In the genomic region with DNA sequence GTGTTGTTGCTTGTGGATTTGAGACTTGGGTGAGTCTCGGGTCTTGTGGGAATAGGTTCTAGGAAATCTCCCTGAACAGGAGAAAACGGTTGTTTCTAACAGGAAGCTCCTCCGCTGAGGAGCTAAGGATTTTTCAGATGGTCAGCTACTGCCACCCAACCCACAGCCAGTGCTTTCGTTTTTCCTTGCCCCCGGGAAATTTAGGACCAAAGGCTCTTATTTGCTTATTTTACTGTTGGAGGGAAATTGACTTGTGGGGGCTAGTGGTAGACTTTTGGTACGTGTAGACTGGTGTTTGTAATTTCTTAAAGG, we compare ENCODE assay signal across 8 cellular contexts. TPM values are rescaled to one million over a fixed set of nuclear protein-coding genes. Genes with fewer than 3 reads are reported as not detected.
DNase-seq lines count a peak whose midpoint lies in the region; ATAC-seq and TF ChIP-seq lines count a peak whose summit lies in the region.

No MANE protein-coding gene starts in this region.

- no peaks in the 10 kb centered on the region for H3K9me3 ChIP-seq in body of pancreas

- peaks cover 15% of the 10 kb centered on the region for H3K4me1 Mint-ChIP-seq in activated naive CD4-positive, alpha-beta T cell treated with anti-CD3 and anti-CD28 coated beads for 36 hours (ENCODE audit: low read depth)
- peaks cover 10% of the 10 kb centered on the region for H3K4me1 Mint-ChIP-seq in stimulated activated memory B cell treated with anti-CD40 and anti-IgM and Interleukin-4, amounts not matched to agents 10 μg/mL and 1 μg/mL and 100 μg/mL, for 72 hours

- H3K27me3 Mint-ChIP-seq in activated naive CD4-positive, alpha-beta T cell treated with anti-CD3 and anti-CD28 coated beads for 36 hours (ENCODE audit: low read depth), result peaks cover 40% of the 10 kb centered on the region
- H3K27me3 Mint-ChIP-seq in stimulated activated memory B cell treated with anti-CD40 and anti-IgM and Interleukin-4, amounts not matched to agents 10 μg/mL and 1 μg/mL and 100 μg/mL, for 72 hours, result no peaks in the 10 kb centered on the region

- TF ChIP-seq POLR2A in body of pancreas (IDR thresholded peaks at IDR 0.05), result no peak

- peak; percentile 13 for ATAC-seq in body of pancreas
- ATAC-seq in stimulated activated memory B cell treated with anti-CD40 and anti-IgM and Interleukin-4, amounts not matched to agents 10 μg/mL and 1 μg/mL and 100 μg/mL, for 72 hours, result no peak

- no peak for DNase-seq in activated naive CD4-positive, alpha-beta T cell treated with anti-CD3 and anti-CD28 coated beads for 36 hours
- DNase-seq in activated naive CD4-positive, alpha-beta T cell (lab: John Stamatoyannopoulos, UW), result no peak
- DNase-seq in body of pancreas (no peak), iris pigment epithelial cell (ENCODE audit: low read depth) (peak; percentile 50), COLO829 (ENCODE audit: low spot score) (no peak), NCI-H446 (lab: John Stamatoyannopoulos, UW) (no peak)
- no peak for DNase-seq in effector CD8-positive, alpha-beta T cell (lab: John Stamatoyannopoulos, UW)

- H3K9me3 Mint-ChIP-seq in activated naive CD4-positive, alpha-beta T cell treated with anti-CD3 and anti-CD28 coated beads for 36 hours, result peaks cover 1% of the 10 kb centered on the region
- H3K9me3 Mint-ChIP-seq in stimulated activated memory B cell treated with anti-CD40 and anti-IgM and Interleukin-4, amounts not matched to agents 10 μg/mL and 1 μg/mL and 100 μg/mL, for 72 hours, result no peaks in the 10 kb centered on the region

- CTCF ChIA-PET in activated naive CD4-positive, alpha-beta T cell treated with anti-CD3 and anti-CD28 coated beads for 36 hours (lab: Charles Lee), result no interaction called here

- H3K36me3 Mint-ChIP-seq in activated naive CD4-positive, alpha-beta T cell treated with anti-CD3 and anti-CD28 coated beads for 36 hours (ENCODE audit: low read depth), result peaks cover 2% of the 10 kb centered on the region
- no peaks in the 10 kb centered on the region for H3K36me3 Mint-ChIP-seq in stimulated activated memory B cell treated with anti-CD40 and anti-IgM and Interleukin-4, amounts not matched to agents 10 μg/mL and 1 μg/mL and 100 μg/mL, for 72 hours

- no peaks in the 10 kb centered on the region for H3K27me3 ChIP-seq in body of pancreas

- no peak overlapping the region for H3K27ac Mint-ChIP-seq in activated naive CD4-positive, alpha-beta T cell treated with anti-CD3 and anti-CD28 coated beads for 36 hours
- H3K27ac Mint-ChIP-seq in stimulated activated memory B cell treated with anti-CD40 and anti-IgM and Interleukin-4, amounts not matched to agents 10 μg/mL and 1 μg/mL and 100 μg/mL, for 72 hours, result peak overlapping the region; percentile 63

- TF ChIP-seq CTCF in body of pancreas (IDR thresholded peaks at IDR 0.05), result no peak

- H3K27ac ChIP-seq in body of pancreas, result peak overlapping the region; percentile 66 to 88 (median 76)

- peak overlapping the region; percentile 35 to 69 for H3K4me3 ChIP-seq in body of pancreas

- 1% methylated on average over 4 to 6 of the region's 6 CpGs for WGBS in body of pancreas, 2 donors

- intact Hi-C loops in activated naive CD4-positive, alpha-beta T cell treated with anti-CD3 and anti-CD28 coated beads for 36 hours (cut with micrococcal nuclease), result no loop called here
- intact Hi-C loops in body of pancreas (cut with DNase I), result no loop called here

- no peaks in the 10 kb centered on the region for H3K36me3 ChIP-seq in body of pancreas (replicated peaks in 1 of 2; ENCODE audit: insufficient read depth in 1 of 2, low read depth in 2 of 2)

- peaks cover 22% of the 10 kb centered on the region for H3K4me1 ChIP-seq in body of pancreas

- peak overlapping the region; percentile 77 for H3K4me3 Mint-ChIP-seq in activated naive CD4-positive, alpha-beta T cell treated with anti-CD3 and anti-CD28 coated beads for 36 hours
- H3K4me3 Mint-ChIP-seq in stimulated activated memory B cell treated with anti-CD40 and anti-IgM and Interleukin-4, amounts not matched to agents 10 μg/mL and 1 μg/mL and 100 μg/mL, for 72 hours, result peak overlapping the region; percentile 86

RNA-seq across cellular contexts. Expression of gene SNX7, which starts 0.8 kb away (rescaled TPM):
- under 1 TPM in 1 of 2 experiments, not detected in 1; 0.12 TPM for total RNA-seq in activated naive CD4-positive, alpha-beta T cell treated with anti-CD3 and anti-CD28 coated beads for 36 hours
- 10 to 100 TPM in 1 of 2 donors, 1 to 10 TPM in 1; 8.6 to 16.1 TPM for total RNA-seq in body of pancreas

Comparison
In these comparisons a context has a peak if more than half of its experiments do, and no peak if none do; other contexts are left out.
1. RNA of gene SNX7, which starts 0.8 kb away (total RNA-seq): 8.6 to 16.1 TPM in body of pancreas; 0.12 TPM in activated naive CD4-positive, alpha-beta T cell treated with anti-CD3 and anti-CD28 coated beads for 36 hours; every median in the first group is over 4 times any median in the second.